8 cellular contexts compared by ENCODE assay signal in the genomic region with DNA sequence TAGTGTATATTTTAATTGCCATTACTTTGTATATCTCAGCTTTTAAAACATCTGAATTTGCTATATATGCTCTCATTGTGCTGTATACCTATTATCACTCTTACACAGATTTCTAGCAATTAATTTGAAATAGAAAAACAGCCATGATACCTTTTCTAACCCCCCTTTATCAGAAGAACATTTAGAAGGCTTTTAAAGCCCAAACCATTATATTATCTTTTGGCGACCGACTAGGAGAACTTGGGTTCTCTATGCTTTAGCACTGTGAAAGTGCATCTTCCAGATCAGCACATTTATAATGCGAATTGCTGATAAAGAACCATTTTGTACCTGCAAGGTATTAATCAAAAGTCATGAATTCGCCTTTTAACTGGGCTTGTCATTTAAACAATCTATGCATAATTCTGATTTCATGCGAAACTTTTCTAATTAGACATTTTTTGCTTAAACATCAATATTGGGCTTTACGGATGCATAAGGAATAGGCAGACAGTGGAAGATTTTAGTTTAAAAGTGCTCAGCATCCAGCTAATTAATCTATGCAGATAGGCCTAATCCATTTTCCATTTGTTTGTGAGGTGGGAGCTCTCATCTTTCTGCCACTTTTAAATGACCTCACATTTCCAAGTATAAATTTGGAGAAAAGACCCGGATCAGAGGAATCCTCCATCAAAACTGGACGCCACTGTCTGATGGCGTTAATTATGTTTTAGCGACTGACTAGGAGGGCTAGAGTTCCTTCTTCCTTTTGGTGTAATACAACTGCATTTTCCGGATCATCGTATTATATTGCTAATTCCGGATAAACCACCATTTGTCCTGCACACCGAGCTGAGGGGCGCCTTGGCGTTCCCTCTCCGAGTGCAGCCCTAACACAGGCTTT. TPM values are rescaled to one million over a fixed set of nuclear protein-coding genes. Genes with fewer than 3 reads are reported as not detected.
DNase-seq lines count a peak whose midpoint lies in the region; ATAC-seq, FAIRE-seq and TF ChIP-seq lines count a peak whose summit lies in the region.

No MANE protein-coding gene starts in this region.

- POLR2A ChIA-PET in A549 (lab: Yijun Ruan, JAX), result interaction anchor here (0.8 to 2.0 kb wide), 6 partner anchors 11 to 696 kb away, joined by 3 to 16 read pairs (median 3); no protein-coding TSS in a partner anchor

- no peak for TF ChIP-seq RAD21 in A549 (conservative IDR thresholded peaks at IDR 0.05 in 1 of 2, IDR thresholded peaks at IDR 0.05 in 1 of 2)

- in situ Hi-C loops in GM13977 (cut with MboI; ENCODE audit: low pct_unique_long_range_greater_than_20kb, low sequenced_read_pairs, unreplicated experiment), result no loop called here

- CTCF ChIA-PET in A549 (lab: Yijun Ruan, JAX), result interaction anchor here (1.1 to 5.9 kb wide), 3 partner anchors 14 to 38 kb away, joined by 3 to 37 read pairs (median 4); no protein-coding TSS in a partner anchor

- H3K4me1 ChIP-seq in A549, result peaks cover 38% of the 10 kb centered on the region
- peaks cover 0 to 12% (median 3%) of the 10 kb centered on the region in 4 donors for H3K4me1 ChIP-seq in right lobe of liver
- peaks cover 10 to 25% (median 18%) of the 10 kb centered on the region in 4 donors for H3K4me1 ChIP-seq in upper lobe of left lung

- H3K27me3 ChIP-seq in right lobe of liver (no peaks in the 10 kb centered on the region), upper lobe of left lung (no peaks in the 10 kb centered on the region)

- TF ChIP-seq EP300 in A549 (IDR thresholded peaks at IDR 0.05), result no peak
- TF ChIP-seq EP300 in upper lobe of left lung (IDR thresholded peaks at IDR 0.05), result no peak

- peak; percentile 54 for FAIRE-seq in A549 (lab: Jason Lieb, UNC)

- no peak for TF ChIP-seq POLR2A in A549 (IDR thresholded peaks at IDR 0.05; ENCODE audit: low read length)
- no peak for TF ChIP-seq POLR2A in GM18505 (IDR thresholded peaks at IDR 0.05; ENCODE audit: borderline replicate concordance, extremely low read depth, insufficient read depth, insufficient read length)
- no peak for TF ChIP-seq POLR2A in right lobe of liver (IDR thresholded peaks at IDR 0.05)
- TF ChIP-seq POLR2A in upper lobe of left lung (IDR thresholded peaks at IDR 0.05), result no peak

- DNase-seq in A549 (ENCODE audit: low read depth in 1 of 2, low spot score in 1 of 2), result peak in 1 of 2 experiments; percentile 21
- no peak for DNase-seq in right lobe of liver
- DNase-seq in upper lobe of left lung, result no peak
- no peak for DNase-seq in GM13977 (ENCODE audit: low spot score)

- H3K9me3 ChIP-seq in A549, result no peaks in the 10 kb centered on the region
- H3K9me3 ChIP-seq in right lobe of liver, result no peaks in the 10 kb centered on the region
- no peaks in the 10 kb centered on the region for H3K9me3 ChIP-seq in upper lobe of left lung

- peak overlapping the region; percentile 92 for H3K4me3 ChIP-seq in A549
- H3K4me3 ChIP-seq in right lobe of liver, result peak overlapping the region; percentile 43 to 71 (median 68)
- peak overlapping the region; percentile 48 to 94 (median 82) for H3K4me3 ChIP-seq in upper lobe of left lung

- H3K4me2 ChIP-seq in A549, result peak overlapping the region; percentile 83

- H3K36me3 ChIP-seq in right lobe of liver (peaks cover 0 to 17% (median 4%) of the 10 kb centered on the region in 4 donors), upper lobe of left lung (peaks cover 0 to 10% (median 1%) of the 10 kb centered on the region in 4 donors)

- no peak; a peak in 1 of 6 replicates for ATAC-seq in A549
- ATAC-seq in GM18505 (IDR thresholded peaks at IDR 0.05; ENCODE audit: unreplicated experiment), result peak; percentile 1
- ATAC-seq in HG03460 (IDR thresholded peaks at IDR 0.05; ENCODE audit: unreplicated experiment), result peak; percentile 2
- no peak for ATAC-seq in right lobe of liver
- no peak for ATAC-seq in upper lobe of left lung (ENCODE audit: low FRiP score in 2 of 2)
- ATAC-seq in HG03135 (IDR thresholded peaks at IDR 0.05; ENCODE audit: unreplicated experiment), result no peak

- 3% methylated on average over 17 of the region's 17 CpGs for whole genome bisulfite sequencing in A549 (ENCODE audit: missing lambda C conversion rate)
- 7% methylated on average over 14 of the region's 17 CpGs for WGBS in right lobe of liver (ENCODE audit: insufficient coverage, low coverage, low lambda C conversion rate, missing lambda C conversion rate)
- WGBS in upper lobe of left lung, 2 donors, result 23 to 25% methylated on average over 17 of the region's 17 CpGs

- peak overlapping the region; percentile 94 to 99 for H3K27ac ChIP-seq in A549
- peak overlapping the region; percentile 93 for H3K27ac ChIP-seq in angular gyrus (ENCODE audit: low read depth, low read length)
- peak overlapping the region; percentile 66 to 91 (median 78) for H3K27ac ChIP-seq in right lobe of liver
- peak overlapping the region; percentile 87 to 98 (median 94) for H3K27ac ChIP-seq in upper lobe of left lung

- TF ChIP-seq CTCF in A549 (IDR thresholded peaks at IDR 0.05), result no peak
- no peak for TF ChIP-seq CTCF in right lobe of liver (IDR thresholded peaks at IDR 0.05)
- TF ChIP-seq CTCF in upper lobe of left lung (IDR thresholded peaks at IDR 0.05), result no peak
- no peak for TF ChIP-seq CTCF in GM13977 (IDR thresholded peaks at IDR 0.05; ENCODE audit: extremely low read depth, insufficient read depth, missing control alignments)

- intact Hi-C loops in right lobe of liver (cut with DNase I), result no loop called here

TF ChIP-seq in A549, 52 proteins besides CTCF, POLR2A, EP300 and RAD21:
- TF ChIP-seq MAFK (IDR thresholded peaks at IDR 0.05; ENCODE audit: partially characterized antibody), result peak; percentile 74
- no peak for TF ChIP-seq ZC3H11A (IDR thresholded peaks at IDR 0.05)
- TF ChIP-seq EHF (CRISPR knock-in tag; IDR thresholded peaks at IDR 0.05), result no peak
- no peak for TF ChIP-seq JUN (IDR thresholded peaks at IDR 0.05)
- 0 out of 2 replicates have a peak, but pooled peaks have one; percentile 55 for TF ChIP-seq FOSB (CRISPR knock-in tag; IDR thresholded peaks at IDR 0.05)
- TF ChIP-seq CHD4 (IDR thresholded peaks at IDR 0.05; ENCODE audit: borderline replicate concordance), result no peak
- no peak for TF ChIP-seq NFE2L2 (conservative IDR thresholded peaks at IDR 0.05; ENCODE audit: low read length)

RNA-seq across cellular contexts. Expression of a gene that starts 1.1 kb away (rescaled TPM):
- polyA plus RNA-seq in A549 (2011; rRNA removed) (54.1 and 55.5 TPM in 2 replicates), A549 (2017; fragmentation: RNase III; extraction: RNeasy Plus Mini Kit Qiagen cat#74134 plus additional on column Dnase treatment) (35.3 to 41.7 TPM (median 38.9 TPM) in 3 replicates)
- 28.8 and 31.8 TPM in 2 replicates for polyA plus RNA-seq in A549 (2012; cell fraction: cytosol; rRNA removed)
- polyA plus RNA-seq in A549 (2012; cell fraction: nucleus; rRNA removed), result 26.3 and 38.8 TPM in 2 replicates
- 65.1 and 116 TPM in 2 replicates for polyA minus RNA-seq in A549 (2011; rRNA and poly(A)+ RNA removed)
- total RNA-seq in right lobe of liver (10 to 100 TPM; 15.8 to 49.4 (median 20.1) TPM), upper lobe of left lung (10 to 100 TPM; 40.1 to 63.9 (median 53.9) TPM)

RNA-seq across cellular contexts. Expression of a gene that starts 7.5 kb away (rescaled TPM):
- polyA plus RNA-seq in A549 (2011; rRNA removed), result 0.87 and 1.0 TPM in 2 replicates
- 0.54 and 0.60 TPM in 2 replicates for polyA plus RNA-seq in A549 (2012; cell fraction: cytosol; rRNA removed)
- 0.48 and 0.60 TPM in 2 replicates for polyA plus RNA-seq in A549 (2012; cell fraction: nucleus; rRNA removed)
- polyA plus RNA-seq in A549 (2017; fragmentation: RNase III; extraction: RNeasy Plus Mini Kit Qiagen cat#74134 plus additional on column Dnase treatment), result 3.5 to 4.2 TPM (median 4.1 TPM) in 3 replicates
- polyA minus RNA-seq in A549 (2011; rRNA and poly(A)+ RNA removed), result 1.2 and 1.4 TPM in 2 replicates
- 1 to 10 TPM in 5 of 6 experiments, under 1 TPM in 1; 0.31 to 3.9 (median 2.1) TPM for total RNA-seq in right lobe of liver
- total RNA-seq in upper lobe of left lung, result 1 to 10 TPM in 2 of 6 donors, under 1 TPM in 4; under 0.01 to 1.6 (median 0.86) TPM

Comparison
In these comparisons a context has a peak if more than half of its experiments do, and no peak if none do; other contexts are left out.
1. ATAC-seq: peak in GM18505 (single experiment) and HG03460 (single experiment); none in A549 (0 of 2), right lobe of liver (0 of 4), upper lobe of left lung (0 of 2) and HG03135 (single experiment).
2. Peak in every context shown above with its lines, with median percentiles within 50 percentile points of each other: H3K27ac ChIP-seq and H3K4me3 ChIP-seq.